Comparison of ENCODE assay signal across 13 cellular contexts in genomic region chr1:66262233-66262632, GRCh38.
A peak's percentile ranks its signal among the peaks of the same experiment; 100 is the strongest.
DNase-seq lines count a peak whose midpoint lies in the region; ATAC-seq and TF ChIP-seq lines count a peak whose summit lies in the region.
"Had no signal": no experiment of that assay in that cellular context is flagged by ENCODE, and none has a peak within 500 bp of the region (broad histone marks: within the 10 kb centered on the region; RNA-seq: fewer than 3 reads in every experiment).

No MANE protein-coding gene starts in this region.

- TF ChIP-seq POLR2A in uterus (IDR thresholded peaks at IDR 0.05), result no peak

- peak; percentile 97 for DNase-seq in HFFc6
- DNase-seq in amniotic epithelial cell (ENCODE audit: low read depth), result peak; percentile 96
- DNase-seq in heart right ventricle, result no peak
- peak; percentile 35 to 54 for DNase-seq in uterus
- DNase-seq in NCI-H524 (lab: John Stamatoyannopoulos, UW), result no peak
- no peak for DNase-seq in activated CD4-positive, alpha-beta T cell treated with anti-CD3 and anti-CD28 coated beads, Interleukin-2, amount 10 ng/mL, durations not matched to agents 24 days and 14 days
- DNase-seq: activated T-cell treated with anti-CD3 and anti-CD28 coated beads, Interleukin-2, amount 50 U/mL, for 72 hours; cerebellar nuclear complex; GF-D8; NCI-H1092 treated with DMSO at 0.1 percent for 48 hours; stimulated activated naive CD4-positive, alpha-beta T cell treated with Interleukin-2 at 50 U/mL for 16 hours had no signal

- H3K9me3 ChIP-seq in heart right ventricle (no peaks in the 10 kb centered on the region), uterus (no peaks in the 10 kb centered on the region)

- H3K27ac ChIP-seq in heart right ventricle, result peak overlapping the region in 1 of 10 donors; percentile 32
- no peak overlapping the region for H3K27ac ChIP-seq in uterus
- H3K27ac ChIP-seq: VCaP had no signal

- peak in 5 of 8 donors; percentile 39 to 90 (median 70) for ATAC-seq in heart right ventricle
- ATAC-seq in GM18861 (IDR thresholded peaks at IDR 0.05; ENCODE audit: unreplicated experiment), result no peak
- ATAC-seq: activated T-cell treated with anti-CD3 and anti-CD28 coated beads, Interleukin-2, amount 50 U/mL, for 72 hours had no signal

- intact Hi-C loops in heart right ventricle (cut with DNase I) (no loop called here), uterus (cut with DNase I; ENCODE audit: low total_unique reads) (no loop called here)
- intact Hi-C loops in activated CD4-positive, alpha-beta T cell treated with anti-CD3 and anti-CD28 coated beads, Interleukin-2, amount 10 ng/mL, durations not matched to agents 24 days and 14 days (cut with micrococcal nuclease), result no loop called here

- no peaks in the 10 kb centered on the region for H3K36me3 ChIP-seq in heart right ventricle
- no peaks in the 10 kb centered on the region for H3K36me3 ChIP-seq in uterus

- TF ChIP-seq CTCF in HFFc6 (IDR thresholded peaks at IDR 0.05) (no peak), heart right ventricle (IDR thresholded peaks at IDR 0.05) (no peak), uterus (IDR thresholded peaks at IDR 0.05) (no peak)

- peaks cover 0 to 54% (median 15%) of the 10 kb centered on the region in 9 donors for H3K4me1 ChIP-seq in heart right ventricle
- no peaks in the 10 kb centered on the region for H3K4me1 ChIP-seq in uterus

- peaks cover 100% of the 10 kb centered on the region for H3K4me1 Mint-ChIP-seq in HFFc6 (ENCODE audit: low read depth)
- peaks cover 54% of the 10 kb centered on the region for H3K4me1 Mint-ChIP-seq in activated CD4-positive, alpha-beta T cell treated with anti-CD3 and anti-CD28 coated beads, Interleukin-2, amount 10 ng/mL, durations not matched to agents 24 days and 14 days

- 0 out of 2 replicates have a peak, but pooled peaks cover 5% of the 10 kb centered on the region for H3K36me3 Mint-ChIP-seq in HFFc6 (ENCODE audit: low read depth)
- no peaks in the 10 kb centered on the region for H3K36me3 Mint-ChIP-seq in activated CD4-positive, alpha-beta T cell treated with anti-CD3 and anti-CD28 coated beads, Interleukin-2, amount 10 ng/mL, durations not matched to agents 24 days and 14 days (ENCODE audit: low read depth)

- H3K27me3 ChIP-seq in heart right ventricle (no peaks in the 10 kb centered on the region), uterus (no peaks in the 10 kb centered on the region)

- H3K4me3 ChIP-seq in heart right ventricle, result no peak overlapping the region
- no peak overlapping the region for H3K4me3 ChIP-seq in uterus

- 43 to 71% methylated on average over 4 of the region's 4 CpGs for WGBS in heart right ventricle, 2 donors

- no peaks in the 10 kb centered on the region for H3K9me3 Mint-ChIP-seq in HFFc6
- H3K9me3 Mint-ChIP-seq in activated CD4-positive, alpha-beta T cell treated with anti-CD3 and anti-CD28 coated beads, Interleukin-2, amount 10 ng/mL, durations not matched to agents 24 days and 14 days, result no peaks in the 10 kb centered on the region
- H3K9me3 Mint-ChIP-seq: activated T-cell treated with anti-CD3 and anti-CD28 coated beads, Interleukin-2, amount 50 U/mL, for 72 hours had no signal

- H3K27ac Mint-ChIP-seq in HFFc6, result peak overlapping the region; percentile 87
- no peak overlapping the region for H3K27ac Mint-ChIP-seq in activated CD4-positive, alpha-beta T cell treated with anti-CD3 and anti-CD28 coated beads, Interleukin-2, amount 10 ng/mL, durations not matched to agents 24 days and 14 days
- H3K27ac Mint-ChIP-seq: activated T-cell treated with anti-CD3 and anti-CD28 coated beads, Interleukin-2, amount 50 U/mL, for 72 hours had no signal

- H3K27me3 Mint-ChIP-seq in HFFc6 (ENCODE audit: insufficient read depth), result peaks cover 1% of the 10 kb centered on the region; the same call in 1 of the 2 replicates
- no peaks in the 10 kb centered on the region for H3K27me3 Mint-ChIP-seq in activated CD4-positive, alpha-beta T cell treated with anti-CD3 and anti-CD28 coated beads, Interleukin-2, amount 10 ng/mL, durations not matched to agents 24 days and 14 days

- peak overlapping the region; percentile 38 for H3K4me3 Mint-ChIP-seq in HFFc6
- no peak overlapping the region for H3K4me3 Mint-ChIP-seq in activated CD4-positive, alpha-beta T cell treated with anti-CD3 and anti-CD28 coated beads, Interleukin-2, amount 10 ng/mL, durations not matched to agents 24 days and 14 days

Comparison
In these comparisons a context has a peak if more than half of its experiments do, and no peak if none do; other contexts are left out.
1. DNase-seq: peak in HFFc6 (single experiment), amniotic epithelial cell (single experiment) and uterus (2 of 2); none in heart right ventricle (0 of 2), NCI-H524 (0 of 2) and activated CD4-positive, alpha-beta T cell treated with anti-CD3 and anti-CD28 coated beads, Interleukin-2, amount 10 ng/mL, durations not matched to agents 24 days and 14 days (single experiment).